In the genomic region with DNA sequence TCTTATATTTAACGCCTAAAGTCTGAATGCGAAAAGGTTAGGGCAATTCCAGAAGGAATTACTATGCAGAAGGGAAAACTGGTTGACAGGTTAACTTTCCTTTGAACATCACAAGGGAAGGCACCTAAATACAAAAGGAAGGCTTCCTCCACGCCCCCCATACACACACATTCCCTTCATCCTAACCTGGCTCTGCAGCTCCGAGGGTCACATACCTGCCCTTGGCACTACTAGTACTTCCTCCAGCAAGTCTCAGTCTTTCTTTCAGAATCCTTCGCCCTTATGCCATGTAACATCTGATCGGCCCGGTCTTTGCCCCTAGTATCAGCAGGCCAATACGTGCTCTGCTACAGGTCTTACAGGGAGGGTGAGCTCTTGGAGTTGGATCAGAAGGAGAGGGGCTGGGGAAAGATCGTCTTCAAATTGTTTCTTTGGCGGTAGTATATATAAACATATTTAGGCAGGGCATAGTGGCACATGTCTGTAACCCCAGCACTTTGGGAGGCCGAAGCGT, we compare ENCODE assay signal across 10 cellular contexts. TPM values are rescaled to one million over a fixed set of nuclear protein-coding genes. Genes with fewer than 3 reads are reported as not detected.
DNase-seq lines count a peak whose midpoint lies in the region; ATAC-seq and TF ChIP-seq lines count a peak whose summit lies in the region.
"Had no signal": no experiment of that assay in that cellular context is flagged by ENCODE, and none has a peak within 500 bp of the region (broad histone marks: within the 10 kb centered on the region; RNA-seq: fewer than 3 reads in every experiment).

No MANE protein-coding gene starts in this region.

- H2BK5ac ChIP-seq in IMR-90 (ENCODE audit: low read depth, low read length, poor library complexity, severe bottlenecking): peak overlapping the region; percentile 83

- H3K79me1 ChIP-seq in IMR-90 (ENCODE audit: low read depth in 1 of 2, low read length in 2 of 2): peaks cover 0 to 23% of the 10 kb centered on the region in 2 experiments; a peak in 2 of 4 replicates

- ATAC-seq in IMR-90 (ENCODE audit: low read depth) (no peak), GM18502 (IDR thresholded peaks at IDR 0.05; ENCODE audit: poor library complexity, unreplicated experiment) (no peak), GM21723 (IDR thresholded peaks at IDR 0.05; ENCODE audit: unreplicated experiment) (no peak)

- H3K27me3 ChIP-seq in CD4-positive, alpha-beta memory T cell (ENCODE audit: insufficient read depth, low read length): no peaks in the 10 kb centered on the region
- H3K27me3 ChIP-seq in IMR-90 (ENCODE audit: control insufficient read depth, insufficient read depth, low read length) (no peaks in the 10 kb centered on the region), neural cell (ENCODE audit: insufficient read depth, low read depth, low read length) (no peaks in the 10 kb centered on the region)
- H3K27me3 ChIP-seq: Peyer's patch, vagina had no signal

- H3K79me2 ChIP-seq in neural cell (replicated peaks; ENCODE audit: insufficient read depth, low read length): peaks cover 48% of the 10 kb centered on the region

- no peak overlapping the region for H3K27ac ChIP-seq in CD4-positive, alpha-beta memory T cell (ENCODE audit: low read depth, low read length)
- H3K27ac ChIP-seq in IMR-90 (ENCODE audit: insufficient read depth, low read length) (peak overlapping the region; percentile 84; the same call in 1 of the 2 replicates), neural cell (ENCODE audit: low read length) (peak overlapping the region; percentile 99), RWPE1 (no peak overlapping the region; the same call in 1 of the 2 replicates)

- H2BK15ac ChIP-seq in IMR-90 (ENCODE audit: low read depth, low read length): no peak overlapping the region

- H3K27me3 Mint-ChIP-seq in CD4-positive, alpha-beta memory T cell: no peaks in the 10 kb centered on the region
- H3K27me3 Mint-ChIP-seq in brain: peaks cover 11% of the 10 kb centered on the region

- H3K36me3 ChIP-seq in CD4-positive, alpha-beta memory T cell (ENCODE audit: insufficient read depth, low read length): no peaks in the 10 kb centered on the region
- H3K36me3 ChIP-seq in IMR-90 (ENCODE audit: control insufficient read depth, insufficient read depth, low read length): no peaks in the 10 kb centered on the region
- no peaks in the 10 kb centered on the region for H3K36me3 ChIP-seq in neural cell (ENCODE audit: insufficient read depth, low read length)
- H3K36me3 ChIP-seq: Peyer's patch, vagina had no signal

- no peak overlapping the region for H4K91ac ChIP-seq in IMR-90 (ENCODE audit: insufficient read depth, low read depth, low read length)

- no peak overlapping the region for H2BK20ac ChIP-seq in IMR-90 (ENCODE audit: low read depth, low read length)

- no peaks in the 10 kb centered on the region for H3K9me2 ChIP-seq in neural cell (ENCODE audit: insufficient read depth, low read length)

- H3K4me3 Mint-ChIP-seq in CD4-positive, alpha-beta memory T cell: peak overlapping the region in 6 of 8 donors; percentile 38 to 95 (median 68)
- H3K4me3 Mint-ChIP-seq in brain: peak overlapping the region; percentile 92 to 94 (median 93)

- peaks cover 21% of the 10 kb centered on the region for H4K20me1 ChIP-seq in IMR-90 (ENCODE audit: insufficient read depth, low read length)
- H4K20me1 ChIP-seq in neural cell (ENCODE audit: insufficient read depth): no peaks in the 10 kb centered on the region

- in situ Hi-C loops in IMR-90 (cut with MboI; ENCODE audit: low sequenced_read_pairs): no loop called here

- peak overlapping the region; percentile 17; the same call in 1 of the 2 replicates for H2BK120ac ChIP-seq in IMR-90 (ENCODE audit: low read depth, low read length)

- peak overlapping the region; percentile 46; the same call in 1 of the 2 replicates for H3K14ac ChIP-seq in IMR-90 (replicated peaks; ENCODE audit: low read depth, low read length)

- no peaks in the 10 kb centered on the region for H3K9me3 ChIP-seq in CD4-positive, alpha-beta memory T cell (ENCODE audit: control insufficient read depth in 1 of 2, low read length in 2 of 2)
- H3K9me3 ChIP-seq in IMR-90 (ENCODE audit: control insufficient read depth, insufficient read depth, low read length) (no peaks in the 10 kb centered on the region), neural cell (ENCODE audit: low read length) (no peaks in the 10 kb centered on the region)
- H3K9me3 ChIP-seq: Peyer's patch, vagina had no signal

- TF ChIP-seq RAD21 in IMR-90 (IDR thresholded peaks at IDR 0.05; ENCODE audit: low read length) (no peak), neural cell (conservative IDR thresholded peaks at IDR 0.05) (no peak)

- H3F3A ChIP-seq in neural cell (ENCODE audit: insufficient read depth, low read length, poor library complexity, severe bottlenecking): peaks cover 14% of the 10 kb centered on the region

- peaks cover 18 to 40% (median 24%) of the 10 kb centered on the region in 4 donors for H3K4me1 Mint-ChIP-seq in CD4-positive, alpha-beta memory T cell
- peaks cover 52% of the 10 kb centered on the region for H3K4me1 Mint-ChIP-seq in brain

- H2AFZ ChIP-seq in IMR-90 (replicated peaks; ENCODE audit: low read length, poor library complexity): no peak overlapping the region
- H2AFZ ChIP-seq in neural cell (ENCODE audit: low read depth, low read length): peak overlapping the region; percentile 80

- H3K56ac ChIP-seq in IMR-90 (ENCODE audit: extremely low read depth, insufficient read depth, low read length): no peak overlapping the region

- CTCF ChIA-PET in CD4-positive, alpha-beta memory T cell (lab: Charles Lee; ENCODE audit: partially characterized antibody): no interaction called here
- CTCF ChIA-PET in IMR-90 (lab: Yijun Ruan, JAX) (no interaction called here), RWPE1 (lab: Yijun Ruan, JAX) (interaction anchor here (0.6 kb wide), 1 partner anchor 166 kb away, joined by 3 read pairs; no protein-coding TSS in a partner anchor)

- H4K8ac ChIP-seq in IMR-90 (ENCODE audit: low read depth in 2 of 2, low read length in 2 of 2): peak overlapping the region in 1 of 2 experiments; percentile 11; a peak in 1 of 4 replicates

- TF ChIP-seq POLR2A in IMR-90 (IDR thresholded peaks at IDR 0.05; ENCODE audit: low read depth, low read length): no peak

- H3K36me3 Mint-ChIP-seq in CD4-positive, alpha-beta memory T cell: peaks cover 0 to 13% of the 10 kb centered on the region in 2 donors
- peaks cover 10% of the 10 kb centered on the region for H3K36me3 Mint-ChIP-seq in brain

- H3K4me2 ChIP-seq in IMR-90 (ENCODE audit: low read depth, low read length) (peak overlapping the region; percentile 94), neural cell (ENCODE audit: low read length) (peak overlapping the region; percentile 84)

- H3K18ac ChIP-seq in IMR-90 (ENCODE audit: low read depth, low read length): no peak overlapping the region

- TF ChIP-seq CTCF in IMR-90 (conservative IDR thresholded peaks at IDR 0.05; ENCODE audit: low read depth, low read length) (no peak), brain (conservative IDR thresholded peaks at IDR 0.05) (no peak), neural cell (IDR thresholded peaks at IDR 0.05; ENCODE audit: poor library complexity, severe bottlenecking) (no peak), RWPE1 (conservative IDR thresholded peaks at IDR 0.05; ENCODE audit: low read depth) (no peak)

- intact Hi-C loops in CD4-positive, alpha-beta memory T cell (cut with micrococcal nuclease): no loop called here
- intact Hi-C loops in IMR-90 (cut with micrococcal nuclease): loop anchor here (2.0 to 5.0 kb wide), 2 partner anchors 67 to 70 kb away; no protein-coding TSS in a partner anchor

- peak overlapping the region; percentile 86; the same call in 1 of the 2 replicates for H3K23ac ChIP-seq in IMR-90 (ENCODE audit: low read depth, low read length)

- no peak for TF ChIP-seq EP300 in neural cell (conservative IDR thresholded peaks at IDR 0.05; ENCODE audit: poor library complexity, severe bottlenecking)

- peaks cover 34% of the 10 kb centered on the region for H3K4me1 ChIP-seq in CD4-positive, alpha-beta memory T cell (ENCODE audit: insufficient read depth, low read length)
- peaks cover 10% of the 10 kb centered on the region for H3K4me1 ChIP-seq in IMR-90 (ENCODE audit: control insufficient read depth, insufficient read depth, low read length)

- BruUV-seq in IMR-90 (replicated peaks; lab: Mats Ljungman, UMichigan): no TSS peak

- no peaks in the 10 kb centered on the region for H3K9me3 Mint-ChIP-seq in CD4-positive, alpha-beta memory T cell
- no peaks in the 10 kb centered on the region for H3K9me3 Mint-ChIP-seq in brain

- no peak overlapping the region for H3K4me3 ChIP-seq in CD4-positive, alpha-beta memory T cell (ENCODE audit: low read length in 2 of 2)
- H3K4me3 ChIP-seq in IMR-90 (ENCODE audit: insufficient read depth, low read depth, low read length) (no peak overlapping the region), neural cell (ENCODE audit: low read length) (peak overlapping the region; percentile 86)

- H3K9me1 ChIP-seq in IMR-90 (ENCODE audit: insufficient read depth, low read length): peaks cover 5% of the 10 kb centered on the region

- 47% methylated on average over 2 of the region's 12 CpGs; no CpG with 5 or more reads in 1 of the 2 experiments for WGBS in IMR-90 (ENCODE audit: extremely low coverage in 2 of 2, insufficient read length in 1 of 2), 2 experiments

- no peak overlapping the region for H3K9ac ChIP-seq in IMR-90 (ENCODE audit: low read depth, low read length)
- peak overlapping the region; percentile 94 for H3K9ac ChIP-seq in neural cell (ENCODE audit: low read length)

- H3K27ac Mint-ChIP-seq in CD4-positive, alpha-beta memory T cell: peak overlapping the region; percentile 73 to 98 (median 95)
- peak overlapping the region; percentile 91 to 99 (median 99) for H3K27ac Mint-ChIP-seq in brain

- peak overlapping the region; percentile 53 for H3K4ac ChIP-seq in IMR-90 (ENCODE audit: low read depth, low read length)

- dilution Hi-C loops in IMR-90 (cut with HindIII; ENCODE audit: low sequenced_read_pairs, unreplicated experiment): no loop called here

- POLR2A ChIA-PET in CD4-positive, alpha-beta memory T cell (lab: Charles Lee; ENCODE audit: partially characterized antibody): interaction anchor here (4.0 kb wide), 1 partner anchor 102 kb away, joined by 45 read pairs; a partner anchor contains a TSS
- POLR2A ChIA-PET in IMR-90 (lab: Charles Lee; ENCODE audit: unreplicated experiment) (no interaction called here), RWPE1 (lab: Yijun Ruan, JAX; ENCODE audit: low non-redundant PET) (no interaction called here)

- no peak overlapping the region; the same call in 1 of the 2 replicates for H4K5ac ChIP-seq in IMR-90 (ENCODE audit: low read depth, low read length)

- DNase-seq in CD4-positive, alpha-beta memory T cell: no peak
- no peak for DNase-seq in IMR-90
- DNase-seq in RWPE1 (ENCODE audit: low spot score): no peak
- no peak for DNase-seq in stimulated activated CD4-positive, alpha-beta T cell treated with anti-CD3 and anti-CD28 coated beads, Interleukin-2, amount 100 ng/mL, for 24 hours
- DNase-seq: Peyer's patch had no signal

- peak overlapping the region; percentile 51 for H2AK9ac ChIP-seq in IMR-90 (replicated peaks; ENCODE audit: low read depth, low read length, poor library complexity)

- H2AK5ac ChIP-seq in IMR-90 (ENCODE audit: low read depth, low read length): peak overlapping the region; percentile 45; the same call in 1 of the 2 replicates

RNA-seq across cellular contexts. Expression of a gene that starts 1.6 kb away (rescaled TPM):
- total RNA-seq in CD4-positive, alpha-beta memory T cell: 100 to 1,000 TPM; 195 to 203 TPM
- polyA plus RNA-seq in CD4-positive, alpha-beta memory T cell: 10 to 100 TPM; 25.4 to 58.1 TPM
- total RNA-seq in IMR-90 (2012; rRNA removed): 55.2 and 71.4 TPM in 2 replicates
- polyA plus RNA-seq in IMR-90 (2012; rRNA removed): 45.9 and 62.6 TPM in 2 replicates
- polyA plus RNA-seq in IMR-90 (2012; cell fraction: cytosol; rRNA removed): 13.2 and 14.4 TPM in 2 replicates
- polyA plus RNA-seq in IMR-90 (2012; cell fraction: nucleus; rRNA removed; ENCODE audit: low replicate concordance): 65.9 and 496 TPM in 2 replicates
- 160 TPM for polyA plus RNA-seq in brain (ENCODE audit: insufficient read depth, low read depth, low replicate concordance)
- 243 and 282 TPM in 2 replicates for polyA plus RNA-seq in neural cell
- 388 and 467 TPM in 2 replicates for polyA minus RNA-seq in neural cell

RNA-seq across cellular contexts. Expression of a gene that starts 44.2 kb away (rescaled TPM):
- total RNA-seq in CD4-positive, alpha-beta memory T cell: 1 to 10 TPM; 1.5 to 1.9 TPM
- polyA plus RNA-seq in CD4-positive, alpha-beta memory T cell: under 1 TPM in 1 of 2 donors, not detected in 1; 0.33 TPM
- 5.0 and 5.8 TPM in 2 replicates for total RNA-seq in IMR-90 (2012; rRNA removed)
- 25.9 and 26.3 TPM in 2 replicates for polyA plus RNA-seq in IMR-90 (2012; rRNA removed)
- 7.6 and 31.9 TPM in 2 replicates for polyA plus RNA-seq in IMR-90 (2012; cell fraction: cytosol; rRNA removed)
- 6.3 and 8.1 TPM in 2 replicates for polyA plus RNA-seq in IMR-90 (2012; cell fraction: nucleus; rRNA removed; ENCODE audit: low replicate concordance)
- 86.0 TPM for polyA plus RNA-seq in brain (ENCODE audit: insufficient read depth, low read depth, low replicate concordance)
- 0.58 and 1.1 TPM in 2 replicates for polyA plus RNA-seq in neural cell
- polyA minus RNA-seq in neural cell: 1.4 and 2.9 TPM in 2 replicates

Comparison
In these comparisons a context has a peak if more than half of its experiments do, and no peak if none do; other contexts are left out.
1. H3K27ac ChIP-seq: peak in IMR-90 (single experiment) and neural cell (single experiment); none in CD4-positive, alpha-beta memory T cell (single experiment) and RWPE1 (single experiment).